In genomic region chr16:3884398-3884797, GRCh38 we compare ENCODE assay signal across 1 cellular context.
TF ChIP-seq lines count a peak whose summit lies in the region.

No MANE protein-coding gene starts in this region.

TF ChIP-seq in liver, 16 proteins besides CTCF, POLR2A, EP300 and RAD21 (continued from another document):
- TF ChIP-seq, protein P1, sequence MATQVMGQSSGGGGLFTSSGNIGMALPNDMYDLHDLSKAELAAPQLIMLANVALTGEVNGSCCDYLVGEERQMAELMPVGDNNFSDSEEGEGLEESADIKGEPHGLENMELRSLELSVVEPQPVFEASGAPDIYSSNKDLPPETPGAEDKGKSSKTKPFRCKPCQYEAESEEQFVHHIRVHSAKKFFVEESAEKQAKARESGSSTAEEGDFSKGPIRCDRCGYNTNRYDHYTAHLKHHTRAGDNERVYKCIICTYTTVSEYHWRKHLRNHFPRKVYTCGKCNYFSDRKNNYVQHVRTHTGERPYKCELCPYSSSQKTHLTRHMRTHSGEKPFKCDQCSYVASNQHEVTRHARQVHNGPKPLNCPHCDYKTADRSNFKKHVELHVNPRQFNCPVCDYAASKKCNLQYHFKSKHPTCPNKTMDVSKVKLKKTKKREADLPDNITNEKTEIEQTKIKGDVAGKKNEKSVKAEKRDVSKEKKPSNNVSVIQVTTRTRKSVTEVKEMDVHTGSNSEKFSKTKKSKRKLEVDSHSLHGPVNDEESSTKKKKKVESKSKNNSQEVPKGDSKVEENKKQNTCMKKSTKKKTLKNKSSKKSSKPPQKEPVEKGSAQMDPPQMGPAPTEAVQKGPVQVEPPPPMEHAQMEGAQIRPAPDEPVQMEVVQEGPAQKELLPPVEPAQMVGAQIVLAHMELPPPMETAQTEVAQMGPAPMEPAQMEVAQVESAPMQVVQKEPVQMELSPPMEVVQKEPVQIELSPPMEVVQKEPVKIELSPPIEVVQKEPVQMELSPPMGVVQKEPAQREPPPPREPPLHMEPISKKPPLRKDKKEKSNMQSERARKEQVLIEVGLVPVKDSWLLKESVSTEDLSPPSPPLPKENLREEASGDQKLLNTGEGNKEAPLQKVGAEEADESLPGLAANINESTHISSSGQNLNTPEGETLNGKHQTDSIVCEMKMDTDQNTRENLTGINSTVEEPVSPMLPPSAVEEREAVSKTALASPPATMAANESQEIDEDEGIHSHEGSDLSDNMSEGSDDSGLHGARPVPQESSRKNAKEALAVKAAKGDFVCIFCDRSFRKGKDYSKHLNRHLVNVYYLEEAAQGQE (IDR thresholded peaks at IDR 0.05): peak; percentile 16
- TF ChIP-seq RXRA (IDR thresholded peaks at IDR 0.05) (peak; percentile 16 to 36), SP1 (IDR thresholded peaks at IDR 0.05) (peak; percentile 89), HNF4G (IDR thresholded peaks at IDR 0.05) (peak; percentile 75), FOXA1 (IDR thresholded peaks at IDR 0.05) (no peak), EGR1 (IDR thresholded peaks at IDR 0.05; ENCODE audit: low read depth in 2 of 2) (no peak), NR2F2 (IDR thresholded peaks at IDR 0.05) (no peak), FOXA2 (IDR thresholded peaks at IDR 0.05) (no peak), HNF4A (conservative IDR thresholded peaks at IDR 0.05) (peak; percentile 87)
- TF ChIP-seq, protein P2, sequence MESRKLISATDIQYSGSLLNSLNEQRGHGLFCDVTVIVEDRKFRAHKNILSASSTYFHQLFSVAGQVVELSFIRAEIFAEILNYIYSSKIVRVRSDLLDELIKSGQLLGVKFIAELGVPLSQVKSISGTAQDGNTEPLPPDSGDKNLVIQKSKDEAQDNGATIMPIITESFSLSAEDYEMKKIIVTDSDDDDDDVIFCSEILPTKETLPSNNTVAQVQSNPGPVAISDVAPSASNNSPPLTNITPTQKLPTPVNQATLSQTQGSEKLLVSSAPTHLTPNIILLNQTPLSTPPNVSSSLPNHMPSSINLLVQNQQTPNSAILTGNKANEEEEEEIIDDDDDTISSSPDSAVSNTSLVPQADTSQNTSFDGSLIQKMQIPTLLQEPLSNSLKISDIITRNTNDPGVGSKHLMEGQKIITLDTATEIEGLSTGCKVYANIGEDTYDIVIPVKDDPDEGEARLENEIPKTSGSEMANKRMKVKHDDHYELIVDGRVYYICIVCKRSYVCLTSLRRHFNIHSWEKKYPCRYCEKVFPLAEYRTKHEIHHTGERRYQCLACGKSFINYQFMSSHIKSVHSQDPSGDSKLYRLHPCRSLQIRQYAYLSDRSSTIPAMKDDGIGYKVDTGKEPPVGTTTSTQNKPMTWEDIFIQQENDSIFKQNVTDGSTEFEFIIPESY (IDR thresholded peaks at IDR 0.05): no peak
TF ChIP-seq in liver: peak in this region for 6.
